ENCODE assay signal across 11 cellular contexts in the genomic region with DNA sequence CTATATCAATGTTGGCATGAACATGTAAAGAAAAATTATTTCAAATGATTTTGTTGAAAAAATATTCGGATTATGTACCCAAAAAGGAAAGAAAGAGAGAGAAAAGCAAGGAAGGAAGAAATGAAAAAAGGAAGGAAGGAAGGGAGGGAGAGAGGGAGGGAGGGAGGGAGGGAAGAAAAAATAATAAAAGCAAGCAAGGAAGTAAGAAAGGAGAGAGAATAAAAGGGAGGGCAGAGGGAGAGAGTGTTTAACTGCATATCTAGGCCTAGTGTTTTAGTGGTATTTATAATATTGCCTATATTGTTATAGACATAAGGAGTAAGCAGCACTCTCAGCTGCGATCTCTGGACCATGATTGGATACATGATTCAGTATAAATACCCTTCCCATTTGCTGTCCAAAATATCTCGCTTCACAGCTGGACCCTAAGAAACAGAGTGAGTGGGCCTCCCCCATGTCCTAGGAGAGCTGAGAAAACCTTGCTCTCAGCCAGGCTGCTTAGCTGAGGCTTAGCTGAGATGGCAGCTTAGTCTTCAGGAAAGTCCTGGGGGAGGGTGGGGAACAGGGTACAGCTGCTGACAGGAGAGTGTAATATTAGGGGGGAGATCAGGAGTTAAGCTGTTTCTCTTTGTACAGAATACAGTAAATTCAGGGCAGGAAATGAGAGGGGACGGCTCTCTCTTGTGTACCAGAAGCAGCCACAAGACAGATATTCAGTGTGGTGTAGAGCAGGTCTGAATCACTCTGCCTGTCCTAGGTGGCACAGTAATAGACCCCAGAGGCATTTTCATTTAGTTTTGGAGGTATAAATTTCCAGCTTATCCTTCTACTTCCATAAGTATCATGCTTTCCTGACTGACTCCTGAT.
DNase-seq lines count a peak whose midpoint lies in the region; ATAC-seq, FAIRE-seq and TF ChIP-seq lines count a peak whose summit lies in the region.
"Had no signal": no experiment of that assay in that cellular context is flagged by ENCODE, and none has a peak within 500 bp of the region (broad histone marks: within the 10 kb centered on the region; RNA-seq: fewer than 3 reads in every experiment).

No MANE protein-coding gene starts in this region.

- FAIRE-seq in K562 (lab: Jason Lieb, UNC): no peak

- TF ChIP-seq EP300 in K562 (IDR thresholded peaks at IDR 0.05; ENCODE audit: low read length): no peak

- no peaks in the 10 kb centered on the region for H3K36me3 ChIP-seq in DND-41 (ENCODE audit: insufficient read depth, low read length)
- peaks cover 13% of the 10 kb centered on the region; the same call in 2 of the 3 replicates for H3K36me3 ChIP-seq in K562 (ENCODE audit: control insufficient read depth, insufficient read depth, low read length)
- no peaks in the 10 kb centered on the region for H3K36me3 ChIP-seq in smooth muscle cell (ENCODE audit: low read depth)
- H3K36me3 ChIP-seq: esophagus squamous epithelium had no signal

- H3K4me2 ChIP-seq in DND-41 (ENCODE audit: insufficient read depth, low read length) (peak overlapping the region; percentile 44; the same call in 1 of the 2 replicates), K562 (ENCODE audit: insufficient read depth, low read length) (peak overlapping the region; percentile 94), smooth muscle cell (no peak overlapping the region)

- BruUV-seq in K562 (replicated peaks; lab: Mats Ljungman, UMichigan): no TSS peak

- peaks cover 7% of the 10 kb centered on the region for H3K79me2 ChIP-seq in DND-41 (ENCODE audit: insufficient read depth, low read length)
- peaks cover 84% of the 10 kb centered on the region for H3K79me2 ChIP-seq in K562 (ENCODE audit: control insufficient read depth, insufficient read depth, low read length)
- H3K79me2 ChIP-seq in smooth muscle cell (ENCODE audit: low read depth): no peaks in the 10 kb centered on the region

- TF ChIP-seq RAD21 in K562 (CRISPR knock-in tag; conservative IDR thresholded peaks at IDR 0.05 in 1 of 2, IDR thresholded peaks at IDR 0.05 in 1 of 2): no peak

- TF ChIP-seq CTCF in DND-41 (IDR thresholded peaks at IDR 0.05; ENCODE audit: borderline replicate concordance, extremely low read depth, low read length, poor library complexity, severe bottlenecking) (no peak), K562 (IDR thresholded peaks at IDR 0.05 in 2 of 3, conservative IDR thresholded peaks at IDR 0.05 in 1 of 3; ENCODE audit: insufficient read depth in 2 of 3, low read depth in 1 of 3, low read length in 3 of 3) (no peak), smooth muscle cell (IDR thresholded peaks at IDR 0.05; ENCODE audit: borderline replicate concordance, insufficient read depth, poor library complexity, severe bottlenecking) (no peak), HFFc6 (IDR thresholded peaks at IDR 0.05) (no peak)

- H3K4me1 ChIP-seq in DND-41 (ENCODE audit: insufficient read depth, low read length) (peaks cover 70% of the 10 kb centered on the region), K562 (replicated peaks in 1 of 2; ENCODE audit: control insufficient read depth in 2 of 2, insufficient read depth in 2 of 2, low read length in 2 of 2) (peaks cover 21 to 31% of the 10 kb centered on the region in 2 experiments), smooth muscle cell (ENCODE audit: low read depth) (peaks cover 4% of the 10 kb centered on the region)

- H3K9me3 Mint-ChIP-seq in HFFc6: no peaks in the 10 kb centered on the region

- H3K36me3 Mint-ChIP-seq in HFFc6 (ENCODE audit: low read depth): no peaks in the 10 kb centered on the region

- no peak for TF ChIP-seq POLR2A in K562 (conservative IDR thresholded peaks at IDR 0.05)
- TF ChIP-seq POLR2A in GM18505 (IDR thresholded peaks at IDR 0.05; ENCODE audit: borderline replicate concordance, extremely low read depth, insufficient read depth, insufficient read length): no peak

- DNase-seq in DND-41 (peak; percentile 51), NCI-H82 treated with DMSO at 0.1 percent for 48 hours (lab: John Stamatoyannopoulos, UW; ENCODE audit: unreplicated experiment) (peak; percentile 69), K562 (ENCODE audit: extremely low read depth in 1 of 4, low spot score in 3 of 4) (peak in 1 of 4 experiments; percentile 50), smooth muscle cell (lab: John Stamatoyannopoulos, UW; ENCODE audit: unreplicated experiment) (no peak), C1 segment of cervical spinal cord (lab: John Stamatoyannopoulos, UW) (no peak), HFFc6 (no peak)
- DNase-seq: activated CD4-positive, alpha-beta T cell treated with anti-CD3 and anti-CD28 coated beads for 4 hours; esophagus squamous epithelium; NCI-H1436 treated with DMSO at 0.1 percent for 48 hours; NCI-H510A had no signal

- H3K9me3 ChIP-seq in DND-41 (ENCODE audit: insufficient read depth, low read length, severe bottlenecking) (no peaks in the 10 kb centered on the region), K562 (replicated peaks; ENCODE audit: control insufficient read depth, insufficient read depth, low read depth, low read length) (no peaks in the 10 kb centered on the region), smooth muscle cell (replicated peaks; ENCODE audit: low read depth) (no peaks in the 10 kb centered on the region)
- H3K9me3 ChIP-seq: esophagus squamous epithelium had no signal

- peak overlapping the region; percentile 43 for H3K9ac ChIP-seq in DND-41 (ENCODE audit: low read depth, low read length)
- H3K9ac ChIP-seq in K562 (ENCODE audit: insufficient read depth in 1 of 2, low read depth in 2 of 2, low read length in 2 of 2): peak overlapping the region; percentile 64 to 87; a peak in 3 of 4 replicates
- H3K9ac ChIP-seq in smooth muscle cell (ENCODE audit: low read depth): no peak overlapping the region

- H4K20me1 ChIP-seq in DND-41 (ENCODE audit: insufficient read depth, low read length) (no peaks in the 10 kb centered on the region), K562 (replicated peaks; ENCODE audit: control insufficient read depth, insufficient read depth, low read length) (no peaks in the 10 kb centered on the region), smooth muscle cell (ENCODE audit: low read depth) (no peaks in the 10 kb centered on the region)

- H2AFZ ChIP-seq in DND-41 (ENCODE audit: low read depth, low read length): 0 out of 2 replicates have a peak overlapping the region, but pooled peaks have one; percentile 14
- peak overlapping the region; percentile 79 for H2AFZ ChIP-seq in K562 (ENCODE audit: low read depth, low read length)
- peak overlapping the region; percentile 49 for H2AFZ ChIP-seq in smooth muscle cell (ENCODE audit: low read depth)

- POLR2A ChIA-PET in K562 (lab: Yijun Ruan, JAX): interaction anchor here (0.6 to 1.2 kb wide), 5 partner anchors 8 to 421 kb away, joined by 3 to 4 read pairs (median 3); no protein-coding TSS in a partner anchor

- no peak overlapping the region for H3K27ac Mint-ChIP-seq in HFFc6

- ATAC-seq in DND-41 (ENCODE audit: insufficient read depth, low read depth): peak; percentile 76
- ATAC-seq in K562: peak; percentile 1; the same call in 1 of the 3 replicates
- ATAC-seq in GM18505 (IDR thresholded peaks at IDR 0.05; ENCODE audit: unreplicated experiment): no peak

- no peaks in the 10 kb centered on the region for H3K9me1 ChIP-seq in K562 (ENCODE audit: control insufficient read depth, insufficient read depth, low read length)

- peak overlapping the region in 1 of 2 experiments; percentile 27; a peak in 1 of 4 replicates for H3K4me3 ChIP-seq in DND-41 (ENCODE audit: low read depth in 1 of 2, low read length in 2 of 2)
- H3K4me3 ChIP-seq in K562: peak overlapping the region; percentile 50
- no peak overlapping the region for H3K4me3 ChIP-seq in smooth muscle cell
- H3K4me3 ChIP-seq: esophagus squamous epithelium had no signal

- in situ Hi-C loops in K562 (cut with MboI): loop anchor here (5.0 to 10.0 kb wide), 2 partner anchors 118 to 235 kb away; no protein-coding TSS in a partner anchor

- peak overlapping the region; percentile 90 for H3K27ac ChIP-seq in DND-41 (ENCODE audit: low read length)
- peak overlapping the region; percentile 87 for H3K27ac ChIP-seq in K562 (ENCODE audit: extremely low read depth, low read depth, low read length)
- no peak overlapping the region for H3K27ac ChIP-seq in smooth muscle cell (ENCODE audit: low read depth)

- H3K27me3 ChIP-seq in DND-41 (ENCODE audit: insufficient read depth, low read length, poor library complexity): no peaks in the 10 kb centered on the region
- no peaks in the 10 kb centered on the region for H3K27me3 ChIP-seq in K562 (ENCODE audit: control insufficient read depth in 2 of 2, insufficient read depth in 2 of 2, low read length in 2 of 2)
- no peaks in the 10 kb centered on the region for H3K27me3 ChIP-seq in smooth muscle cell (ENCODE audit: low read depth)
- H3K27me3 ChIP-seq: esophagus squamous epithelium had no signal

- H3F3A ChIP-seq in smooth muscle cell (ENCODE audit: low read depth): no peaks in the 10 kb centered on the region

- H3K27me3 Mint-ChIP-seq in HFFc6 (ENCODE audit: insufficient read depth): peaks cover 2% of the 10 kb centered on the region

- intact Hi-C loops in K562 (cut with micrococcal nuclease): loop anchor here (2.0 to 5.0 kb wide), 2 partner anchors 123 to 161 kb away; partner anchors contain the start of gene STARD3NL

- CTCF ChIA-PET in K562 (lab: Yijun Ruan, JAX; ENCODE audit: low intra/inter-chr PET ratio): no interaction called here

- peaks cover 25% of the 10 kb centered on the region for H3K4me1 Mint-ChIP-seq in HFFc6 (ENCODE audit: low read depth)

- 28% methylated on average over 4 of the region's 4 CpGs for WGBS in K562 (ENCODE audit: insufficient coverage, low coverage, missing lambda C conversion rate)
- 78% methylated on average over 4 of the region's 4 CpGs for WGBS in smooth muscle cell (ENCODE audit: low lambda C conversion rate)

- H3K4me3 Mint-ChIP-seq in HFFc6: no peak overlapping the region

TF ChIP-seq in K562, 482 proteins besides CTCF, POLR2A, EP300 and RAD21 (continues in another document):
- TF ChIP-seq, protein P1, sequence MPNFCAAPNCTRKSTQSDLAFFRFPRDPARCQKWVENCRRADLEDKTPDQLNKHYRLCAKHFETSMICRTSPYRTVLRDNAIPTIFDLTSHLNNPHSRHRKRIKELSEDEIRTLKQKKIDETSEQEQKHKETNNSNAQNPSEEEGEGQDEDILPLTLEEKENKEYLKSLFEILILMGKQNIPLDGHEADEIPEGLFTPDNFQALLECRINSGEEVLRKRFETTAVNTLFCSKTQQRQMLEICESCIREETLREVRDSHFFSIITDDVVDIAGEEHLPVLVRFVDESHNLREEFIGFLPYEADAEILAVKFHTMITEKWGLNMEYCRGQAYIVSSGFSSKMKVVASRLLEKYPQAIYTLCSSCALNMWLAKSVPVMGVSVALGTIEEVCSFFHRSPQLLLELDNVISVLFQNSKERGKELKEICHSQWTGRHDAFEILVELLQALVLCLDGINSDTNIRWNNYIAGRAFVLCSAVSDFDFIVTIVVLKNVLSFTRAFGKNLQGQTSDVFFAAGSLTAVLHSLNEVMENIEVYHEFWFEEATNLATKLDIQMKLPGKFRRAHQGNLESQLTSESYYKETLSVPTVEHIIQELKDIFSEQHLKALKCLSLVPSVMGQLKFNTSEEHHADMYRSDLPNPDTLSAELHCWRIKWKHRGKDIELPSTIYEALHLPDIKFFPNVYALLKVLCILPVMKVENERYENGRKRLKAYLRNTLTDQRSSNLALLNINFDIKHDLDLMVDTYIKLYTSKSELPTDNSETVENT (CRISPR knock-in tag; IDR thresholded peaks at IDR 0.05): no peak
- no peak for TF ChIP-seq ETV5 (CRISPR knock-in tag; IDR thresholded peaks at IDR 0.05; ENCODE audit: low read depth)

Comparison
In these comparisons a context has a peak if more than half of its experiments do, and no peak if none do; other contexts are left out.
1. DNase-seq: peak in DND-41 (single experiment) and NCI-H82 treated with DMSO at 0.1 percent for 48 hours (single experiment); none in smooth muscle cell (single experiment), C1 segment of cervical spinal cord (0 of 14) and HFFc6 (single experiment).
2. H2AFZ ChIP-seq: peak in every context shown above with its lines; median percentile 79 in K562; 49 in smooth muscle cell; 14 in DND-41.